Comparison of ENCODE assay signal across 8 cellular contexts in the genomic region with DNA sequence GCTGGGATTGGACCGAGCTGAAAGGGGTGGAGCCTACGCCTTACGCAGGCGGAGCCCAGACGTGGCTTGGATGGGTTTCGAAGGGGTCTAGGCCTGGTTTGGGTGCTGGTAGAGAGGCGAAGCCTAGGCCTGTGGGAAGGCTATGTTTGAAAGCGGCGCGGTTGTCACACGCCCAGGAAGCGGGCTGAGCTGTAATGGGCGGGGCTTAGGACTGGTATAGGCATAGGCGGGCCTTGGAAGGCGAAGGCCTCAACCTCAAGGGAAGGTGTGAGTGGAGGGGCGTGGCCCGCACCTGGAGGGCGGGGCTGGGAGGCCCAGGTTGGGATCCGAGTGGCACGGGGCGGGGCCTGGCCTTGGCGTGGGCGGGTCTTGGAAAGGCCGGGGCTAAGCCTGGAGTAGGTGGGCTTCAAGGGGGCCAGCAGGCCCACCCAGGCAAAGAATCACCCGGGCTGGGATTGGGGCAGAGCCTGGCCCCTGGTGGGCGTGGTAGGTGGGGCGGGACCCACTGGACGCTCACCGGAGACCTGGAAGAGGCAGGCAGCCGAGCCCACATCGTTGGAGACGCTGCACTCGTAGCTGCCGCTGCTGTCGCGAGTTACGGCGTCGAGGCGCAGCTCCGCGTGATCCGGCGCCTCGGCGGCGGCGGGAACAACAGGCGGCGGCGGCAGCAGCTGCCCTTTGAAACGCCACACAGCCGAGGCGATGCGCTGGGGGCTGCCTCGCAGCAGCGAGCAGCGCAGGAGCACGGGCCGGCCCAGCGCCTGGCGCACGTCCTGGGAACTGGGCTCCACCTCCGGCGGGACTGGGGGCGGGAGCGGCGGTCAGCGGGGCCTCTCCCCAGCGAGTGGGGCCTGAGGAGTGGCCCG. TPM values are rescaled to one million over a fixed set of nuclear protein-coding genes. Genes with fewer than 3 reads are reported as not detected.
DNase-seq lines count a peak whose midpoint lies in the region; ATAC-seq and TF ChIP-seq lines count a peak whose summit lies in the region.

No MANE protein-coding gene starts in this region.

- no peak for TF ChIP-seq POLR2A in esophagus muscularis mucosa (IDR thresholded peaks at IDR 0.05; ENCODE audit: low read depth)

- no peak overlapping the region for H2AK5ac ChIP-seq in trophoblast cell (ENCODE audit: low read length)

- TF ChIP-seq CTCF in esophagus muscularis mucosa (IDR thresholded peaks at IDR 0.05) = no peak

- no peak overlapping the region for H2AFZ ChIP-seq in trophoblast cell (ENCODE audit: insufficient read depth, low read length, poor library complexity)

- ATAC-seq in HG02981 (IDR thresholded peaks at IDR 0.05; ENCODE audit: unreplicated experiment) (no peak), HG02884 (IDR thresholded peaks at IDR 0.05; ENCODE audit: unreplicated experiment) (no peak)

- no peak overlapping the region for H3K4ac ChIP-seq in trophoblast cell (ENCODE audit: low read depth, low read length)

- no peak overlapping the region for H3K23ac ChIP-seq in trophoblast cell (ENCODE audit: low read length)

- no peak overlapping the region for H2BK120ac ChIP-seq in trophoblast cell (ENCODE audit: insufficient read depth, low read length, poor library complexity)

- no peak overlapping the region for H3K18ac ChIP-seq in trophoblast cell (ENCODE audit: low read length)

- 40% methylated on average over 21 of the region's 71 CpGs for WGBS in esophagus muscularis mucosa
- WGBS in trophoblast cell (ENCODE audit: extremely low coverage, insufficient coverage, insufficient read length) = no CpG with 5 or more reads among the region's 71 CpGs

- no peak for TF ChIP-seq EP300 in esophagus muscularis mucosa (IDR thresholded peaks at IDR 0.05)

- H3K4me3 ChIP-seq in esophagus muscularis mucosa = peak overlapping the region; percentile 21 to 42 (median 30)
- peak overlapping the region; percentile 18 for H3K4me3 ChIP-seq in trophoblast cell (ENCODE audit: low read depth, low read length)

- peaks cover 10 to 14% (median 12%) of the 10 kb centered on the region in 4 donors for H3K4me1 ChIP-seq in esophagus muscularis mucosa
- H3K4me1 ChIP-seq in trophoblast cell (ENCODE audit: control insufficient read depth in 1 of 2, insufficient read depth in 2 of 2, low read length in 2 of 2) = peaks cover 6 to 13% of the 10 kb centered on the region in 2 experiments

- H3K4me2 ChIP-seq in trophoblast cell (ENCODE audit: low read length) = peak overlapping the region; percentile 10

- H3K27me3 ChIP-seq in esophagus muscularis mucosa (peaks cover 0 to 36% (median 20%) of the 10 kb centered on the region in 4 donors), trophoblast cell (ENCODE audit: insufficient read depth, low read length) (peaks cover 21% of the 10 kb centered on the region)

- no peak overlapping the region for H3K9ac ChIP-seq in trophoblast cell (ENCODE audit: low read length)

- DNase-seq in ELF-1 (ENCODE audit: low read depth, low spot score) (peak; percentile 96), T-helper 9 cell (peak; percentile 17), esophagus muscularis mucosa (ENCODE audit: extremely low spot score) (no peak), trophoblast cell (peak in 1 of 2 donors; percentile 21), NCI-H82 treated with DMSO at 0.1 percent for 48 hours (lab: John Stamatoyannopoulos, UW; ENCODE audit: unreplicated experiment) (no peak), SIG-M5 treated with dmso at 0.1 percent for 504 hours (lab: John Stamatoyannopoulos, UW; ENCODE audit: unreplicated experiment) (no peak)

- H2BK12ac ChIP-seq in trophoblast cell (ENCODE audit: low read length) = no peak overlapping the region

- no peak overlapping the region for H4K8ac ChIP-seq in trophoblast cell (ENCODE audit: low read depth, low read length)

- H3K14ac ChIP-seq in trophoblast cell (ENCODE audit: low read length) = no peak overlapping the region

- no peaks in the 10 kb centered on the region for H3K79me1 ChIP-seq in trophoblast cell (ENCODE audit: low read length)

- no peak overlapping the region for H3K27ac ChIP-seq in esophagus muscularis mucosa (replicated peaks in 1 of 4)
- no peak overlapping the region for H3K27ac ChIP-seq in trophoblast cell (ENCODE audit: low read depth, low read length)

- peaks cover 0 to under 1% (median 0%) of the 10 kb centered on the region in 4 donors for H3K9me3 ChIP-seq in esophagus muscularis mucosa
- H3K9me3 ChIP-seq in trophoblast cell (ENCODE audit: insufficient read depth, low read depth, low read length) = peaks cover 11% of the 10 kb centered on the region

- no peak overlapping the region for H2BK5ac ChIP-seq in trophoblast cell (ENCODE audit: low read depth, low read length, poor library complexity)

- H4K12ac ChIP-seq in trophoblast cell (ENCODE audit: low read depth, low read length) = no peak overlapping the region

- intact Hi-C loops in esophagus muscularis mucosa (cut with DNase I) = no loop called here

- H3K79me2 ChIP-seq in trophoblast cell (ENCODE audit: control insufficient read depth, insufficient read depth, low read length, poor library complexity) = no peaks in the 10 kb centered on the region

- H3K36me3 ChIP-seq in esophagus muscularis mucosa (peaks cover 0 to 6% (median 0%) of the 10 kb centered on the region in 4 donors), trophoblast cell (ENCODE audit: control insufficient read depth in 1 of 2, insufficient read depth in 2 of 2, low read length in 2 of 2) (no peaks in the 10 kb centered on the region)

- H4K91ac ChIP-seq in trophoblast cell (ENCODE audit: low read depth, low read length) = no peak overlapping the region

RNA-seq across cellular contexts. Expression of a gene that starts 49.0 kb away (rescaled TPM):
- 1 to 10 TPM in 3 of 4 donors, under 1 TPM in 1; 0.83 to 6.5 (median 6.2) TPM for total RNA-seq in esophagus muscularis mucosa
- polyA plus RNA-seq in trophoblast cell (2013) = 0.04 and 0.18 TPM in 2 replicates

Comparison
In these comparisons a context has a peak if more than half of its experiments do, and no peak if none do; other contexts are left out.
1. DNase-seq: peak in ELF-1 (single experiment) and T-helper 9 cell (single experiment); none in esophagus muscularis mucosa (single experiment), NCI-H82 treated with DMSO at 0.1 percent for 48 hours (single experiment) and SIG-M5 treated with dmso at 0.1 percent for 504 hours (single experiment).